18 cellular contexts compared by ENCODE assay signal in genomic region chr5:122781465-122781864, GRCh38. TPM values are rescaled to one million over a fixed set of nuclear protein-coding genes. Genes with fewer than 3 reads are reported as not detected.
DNase-seq lines count a peak whose midpoint lies in the region; ATAC-seq, FAIRE-seq and TF ChIP-seq lines count a peak whose summit lies in the region.
"Had no signal": no experiment of that assay in that cellular context is flagged by ENCODE, and none has a peak within 500 bp of the region (broad histone marks: within the 10 kb centered on the region; RNA-seq: fewer than 3 reads in every experiment).

No MANE protein-coding gene starts in this region.

- POLR2A ChIA-PET in K562 (lab: Yijun Ruan, JAX): interaction anchor here (1.4 kb wide), 1 partner anchor 9 kb away, joined by 4 read pairs; no protein-coding TSS in a partner anchor

- no peaks in the 10 kb centered on the region; a peak in 2 of 5 replicates for H3K4me1 ChIP-seq in K562 (replicated peaks in 1 of 2; ENCODE audit: control insufficient read depth in 2 of 2, insufficient read depth in 2 of 2, low read length in 2 of 2)
- H3K4me1 ChIP-seq in right atrium auricular region: peaks cover 0 to 8% of the 10 kb centered on the region in 2 donors

- H3K27me3 Mint-ChIP-seq in naive B cell: no peaks in the 10 kb centered on the region
- H3K27me3 Mint-ChIP-seq: CD4-positive, alpha-beta memory T cell had no signal

- TF ChIP-seq RAD21 in K562 (CRISPR knock-in tag; conservative IDR thresholded peaks at IDR 0.05 in 1 of 2, IDR thresholded peaks at IDR 0.05 in 1 of 2): no peak

- peak overlapping the region in 5 of 8 donors; percentile 64 to 99 (median 96) for H3K4me3 Mint-ChIP-seq in naive B cell
- H3K4me3 Mint-ChIP-seq: CD14-positive monocyte, H9 had no signal

- DNase-seq in K562 (ENCODE audit: extremely low read depth in 1 of 4, low spot score in 3 of 4) (no peak), naive B cell (no peak), AG08396 (ENCODE audit: low spot score) (no peak), right atrium auricular region (ENCODE audit: low spot score) (no peak)
- DNase-seq: 8988T; ACHN; AML-193; CD4-positive, alpha-beta memory T cell; DMS153; DMS79; GF-D8; H9 had no signal

- H3K4me3 ChIP-seq in K562 (no peak overlapping the region), right atrium auricular region (no peak overlapping the region)
- H3K4me3 ChIP-seq: BLaER1 had no signal

- no peak overlapping the region for H3K4me2 ChIP-seq in K562 (ENCODE audit: insufficient read depth, low read length)
- H3K4me2 ChIP-seq: BLaER1 had no signal

- H3K36me3 Mint-ChIP-seq in naive B cell: peaks cover 15 to 63% of the 10 kb centered on the region in 2 donors

- ATAC-seq in K562 (no peak), naive B cell (ENCODE audit: low read depth in 2 of 2) (no peak), GM21528 (IDR thresholded peaks at IDR 0.05; ENCODE audit: low FRiP score, unreplicated experiment) (no peak)

- peaks cover 57 to 79% (median 70%) of the 10 kb centered on the region in 3 donors for H3K4me1 Mint-ChIP-seq in naive B cell

- CTCF ChIA-PET in K562 (lab: Yijun Ruan, JAX; ENCODE audit: low intra/inter-chr PET ratio): no interaction called here

- TF ChIP-seq POLR2A in K562 (conservative IDR thresholded peaks at IDR 0.05): no peak

- peaks cover 93% of the 10 kb centered on the region for H3K79me2 ChIP-seq in K562 (ENCODE audit: control insufficient read depth, insufficient read depth, low read length)

- H3K9me3 Mint-ChIP-seq in naive B cell: peaks cover 2 to 14% (median 6%) of the 10 kb centered on the region in 7 donors

- TF ChIP-seq EP300 in K562 (IDR thresholded peaks at IDR 0.05; ENCODE audit: low read length): no peak

- intact Hi-C loops in K562 (cut with micrococcal nuclease): no loop called here

- no peaks in the 10 kb centered on the region for H3K9me1 ChIP-seq in K562 (ENCODE audit: control insufficient read depth, insufficient read depth, low read length)

- FAIRE-seq in A204.1 (lab: Jason Lieb, UNC) (peak; percentile 89), G401.6 (lab: Jason Lieb, UNC) (peak; percentile 63), K562 (lab: Jason Lieb, UNC) (no peak)
- FAIRE-seq: H1 had no signal

- in situ Hi-C loops in K562 (cut with MboI): no loop called here

- H3K9ac ChIP-seq in K562 (ENCODE audit: insufficient read depth in 1 of 2, low read depth in 2 of 2, low read length in 2 of 2): no peak overlapping the region
- H3K9ac ChIP-seq: BLaER1 had no signal

- no peaks in the 10 kb centered on the region for H3K36me3 ChIP-seq in K562 (ENCODE audit: control insufficient read depth, insufficient read depth, low read length)
- no peaks in the 10 kb centered on the region for H3K36me3 ChIP-seq in right atrium auricular region

- BruUV-seq in K562 (replicated peaks; lab: Mats Ljungman, UMichigan): no TSS peak

- no peak overlapping the region for H3K27ac ChIP-seq in K562 (ENCODE audit: extremely low read depth, low read depth, low read length)
- no peak overlapping the region for H3K27ac ChIP-seq in right atrium auricular region
- H3K27ac ChIP-seq: BLaER1 had no signal

- WGBS in K562 (ENCODE audit: insufficient coverage, low coverage, missing lambda C conversion rate): 0% methylated on average over 1 of the region's 1 CpG

- H3K27ac Mint-ChIP-seq in naive B cell: peak overlapping the region in 2 of 6 donors; percentile 96 to 99
- H3K27ac Mint-ChIP-seq: CD14-positive monocyte; CD4-positive, alpha-beta memory T cell; H9 had no signal

- TF ChIP-seq CTCF in K562 (IDR thresholded peaks at IDR 0.05 in 2 of 3, conservative IDR thresholded peaks at IDR 0.05 in 1 of 3; ENCODE audit: insufficient read depth in 2 of 3, low read depth in 1 of 3, low read length in 3 of 3) (no peak), right atrium auricular region (IDR thresholded peaks at IDR 0.05) (no peak)

- H4K20me1 ChIP-seq in K562 (replicated peaks; ENCODE audit: control insufficient read depth, insufficient read depth, low read length): no peaks in the 10 kb centered on the region

- no peak overlapping the region for H2AFZ ChIP-seq in K562 (ENCODE audit: low read depth, low read length)

- H3K27me3 ChIP-seq in K562 (ENCODE audit: control insufficient read depth in 2 of 2, insufficient read depth in 2 of 2, low read length in 2 of 2): no peaks in the 10 kb centered on the region
- no peaks in the 10 kb centered on the region for H3K27me3 ChIP-seq in right atrium auricular region
- H3K27me3 ChIP-seq: BLaER1 had no signal

- H3K9me3 ChIP-seq in K562 (replicated peaks; ENCODE audit: control insufficient read depth, insufficient read depth, low read depth, low read length) (no peaks in the 10 kb centered on the region), right atrium auricular region (peaks cover 0 to 9% of the 10 kb centered on the region in 2 donors)

TF ChIP-seq in K562, 482 proteins besides CTCF, POLR2A, EP300 and RAD21:
- no peak for TF ChIP-seq HIVEP1 (CRISPR knock-in tag; IDR thresholded peaks at IDR 0.05)
- TF ChIP-seq RBM25 (IDR thresholded peaks at IDR 0.05; ENCODE audit: low read depth, low read length, severe bottlenecking): peak; percentile 84

RNA-seq across cellular contexts. Expression of gene SNX2, which starts 6.6 kb away (rescaled TPM):
- total RNA-seq in K562 (2011; cell fraction: chromatin; rRNA removed; ENCODE audit: low replicate concordance): 18.3 and 43.6 TPM in 2 replicates
- total RNA-seq in K562 (2011; cell fraction: nucleolus; rRNA removed): 12.3 and 15.4 TPM in 2 replicates
- total RNA-seq in K562 (2011; cell fraction: nucleoplasm; rRNA removed): 22.5 and 28.0 TPM in 2 replicates
- total RNA-seq in K562 (2014; rRNA removed) (33.8 and 35.2 TPM in 2 replicates), K562 (2014; rRNA removed; fragmentation: Illumina TruSeq; extraction: Trizol) (67.4 and 75.9 TPM in 2 replicates), K562 (2015; rRNA removed; fragmentation: Illumina TruSeq; extraction: Trizol) (59.6 and 61.5 TPM in 2 replicates), K562 (2021) (43.6 and 45.8 TPM in 2 replicates), right atrium auricular region (10 to 100 TPM; 27.4 to 27.7 TPM)
- polyA plus RNA-seq in K562 (2011; rRNA removed) (60.8 and 61.9 TPM in 2 replicates), K562 (2014; fragmentation: Illumina TruSeq; extraction: Trizol) (50.3 and 58.1 TPM in 2 replicates), K562 (2014; fragmentation: Nextera tagmentation; extraction: Ambion mirVana) (10 to 100 TPM; 52.8 to 86.0 TPM), K562 (2014; rRNA removed) (45.2 and 47.6 TPM in 2 replicates), naive B cell (ENCODE audit: low read depth in 6 of 6) (100 to 1,000 TPM; 457 to 756 (median 632) TPM)
- 10.6 and 21.0 TPM in 2 replicates for polyA plus RNA-seq in K562 (2011; cell fraction: cytosol; rRNA removed)
- polyA plus RNA-seq in K562 (2011; cell fraction: nucleus; rRNA removed): 7.3 and 13.0 TPM in 2 replicates
- polyA plus RNA-seq in K562 (2012): 52.4 and 63.1 TPM in 2 replicates
- 66.4 and 76.5 TPM in 2 replicates for polyA minus RNA-seq in K562 (2011; rRNA and poly(A)+ RNA removed)
- polyA minus RNA-seq in K562 (2011; cell fraction: cytosol; rRNA and poly(A)+ RNA removed): 40.2 and 51.1 TPM in 2 replicates
- polyA minus RNA-seq in K562 (2011; cell fraction: nucleus; rRNA and poly(A)+ RNA removed): 17.9 and 41.4 TPM in 2 replicates
